19 cellular contexts compared by ENCODE assay signal in genomic region chr9:92617951-92618510, GRCh38. TPM values are rescaled to one million over a fixed set of nuclear protein-coding genes. Genes with fewer than 3 reads are reported as not detected.
A peak's percentile ranks its signal among the peaks of the same experiment; 100 is the strongest.
DNase-seq lines count a peak whose midpoint lies in the region; TF ChIP-seq lines count a peak whose summit lies in the region.
"Had no signal": no experiment of that assay in that cellular context is flagged by ENCODE, and none has a peak within 500 bp of the region (broad histone marks: within the 10 kb centered on the region; RNA-seq: fewer than 3 reads in every experiment).

No MANE protein-coding gene starts in this region.

- H3K4me1 Mint-ChIP-seq in osteocyte (ENCODE audit: unreplicated experiment) = peaks cover 4% of the 10 kb centered on the region
- H3K4me1 Mint-ChIP-seq: brain; CD4-positive, CD25-positive, alpha-beta regulatory T cell; natural killer cell had no signal

- H3K4me3 Mint-ChIP-seq in osteocyte (ENCODE audit: unreplicated experiment) = no peak overlapping the region
- H3K4me3 Mint-ChIP-seq: brain; CD4-positive, CD25-positive, alpha-beta regulatory T cell; dendritic cell treated with granulocyte-macrophage colony-stimulating factor and Interleukin-4, amounts not matched to agents 40 ng/mL and 50 ng/mL, for 4 days; natural killer cell had no signal

- no peak for TF ChIP-seq POLR2A in esophagus squamous epithelium (IDR thresholded peaks at IDR 0.05)

- H3K4me1 ChIP-seq in ascending aorta = peaks cover 11 to 41% of the 10 kb centered on the region in 2 donors
- H3K4me1 ChIP-seq in esophagus squamous epithelium = peaks cover 10 to 63% (median 32%) of the 10 kb centered on the region in 3 donors
- H3K4me1 ChIP-seq in tibial artery = peaks cover 0 to 72% (median 43%) of the 10 kb centered on the region in 4 donors
- H3K4me1 ChIP-seq: spleen had no signal

- H3K9me3 Mint-ChIP-seq in osteocyte (ENCODE audit: unreplicated experiment) = no peaks in the 10 kb centered on the region
- H3K9me3 Mint-ChIP-seq: activated T-helper 2 cell treated with anti-CD3 and anti-CD28 coated beads, Interferon-gamma antibody, Interleukin-2, Interleukin-4, amounts not matched to agents 10 μg/mL and 5 μg/mL and 100 μg/mL, durations not matched to agents 14 hours and 24 hours and 36 hours; brain; CD4-positive, CD25-positive, alpha-beta regulatory T cell; dendritic cell treated with granulocyte-macrophage colony-stimulating factor and Interleukin-4, amounts not matched to agents 40 ng/mL and 50 ng/mL, for 4 days; natural killer cell had no signal

- TF ChIP-seq CTCF in ascending aorta (IDR thresholded peaks at IDR 0.05) = no peak
- no peak for TF ChIP-seq CTCF in esophagus squamous epithelium (IDR thresholded peaks at IDR 0.05)
- TF ChIP-seq CTCF in osteocyte (IDR thresholded peaks at IDR 0.05) = no peak
- no peak for TF ChIP-seq CTCF in tibial artery (IDR thresholded peaks at IDR 0.05)

- peaks cover 7 to 11% of the 10 kb centered on the region in 2 donors for H3K36me3 ChIP-seq in ascending aorta
- peaks cover 0 to 94% (median 28%) of the 10 kb centered on the region in 3 donors for H3K36me3 ChIP-seq in esophagus squamous epithelium
- H3K36me3 ChIP-seq in tibial artery = peaks cover 0 to 50% (median 7%) of the 10 kb centered on the region in 3 donors

- H3K27ac ChIP-seq in ascending aorta = peak overlapping the region; percentile 77
- peak overlapping the region; percentile 81 to 92 (median 84) for H3K27ac ChIP-seq in esophagus squamous epithelium
- peak overlapping the region; percentile 68 to 80 for H3K27ac ChIP-seq in tibial artery

- H3K27ac Mint-ChIP-seq in osteocyte (ENCODE audit: unreplicated experiment) = no peak overlapping the region
- H3K27ac Mint-ChIP-seq: activated T-helper 2 cell treated with anti-CD3 and anti-CD28 coated beads, Interferon-gamma antibody, Interleukin-2, Interleukin-4, amounts not matched to agents 10 μg/mL and 5 μg/mL and 100 μg/mL, durations not matched to agents 14 hours and 24 hours and 36 hours; dendritic cell treated with granulocyte-macrophage colony-stimulating factor and Interleukin-4, amounts not matched to agents 40 ng/mL and 50 ng/mL, for 4 days; natural killer cell had no signal

- 73 to 84% methylated on average over 5 to 10 of the region's 11 CpGs for WGBS in esophagus squamous epithelium, 2 donors

- H3K4me3 ChIP-seq in ascending aorta (no peak overlapping the region), esophagus squamous epithelium (no peak overlapping the region), tibial artery (no peak overlapping the region)
- H3K4me3 ChIP-seq: spleen had no signal

- DNase-seq in ascending aorta (ENCODE audit: low spot score in 2 of 2) (no peak), esophagus squamous epithelium (lab: John Stamatoyannopoulos, UW) (no peak), osteocyte (ENCODE audit: extremely low spot score, unreplicated experiment) (peak; percentile 63), tibial artery (no peak), dermis blood vessel endothelial cell (no peak), iPS-NIHi7 (ENCODE audit: extremely low spot score) (no peak)
- no peak for DNase-seq in activated naive CD4-positive, alpha-beta T cell treated with anti-CD3 and anti-CD28 coated beads, Interleukin-2, amount 50 U/mL, for 16 hours
- DNase-seq: activated CD4-positive, alpha-beta T cell treated with anti-CD3 and anti-CD28 coated beads for 1 hour; CD4-positive, CD25-positive, alpha-beta regulatory T cell; foreskin melanocyte; mesendoderm; natural killer cell; NCI-H1694; NCI-H748 treated with DMSO at 0.1 percent for 48 hours; spleen; stimulated activated CD4-positive, alpha-beta T cell treated with anti-CD3 and anti-CD28 coated beads, Interleukin-4, amount 100 ng/mL, for 4 hours had no signal

- no peaks in the 10 kb centered on the region for H3K27me3 Mint-ChIP-seq in osteocyte (ENCODE audit: unreplicated experiment)
- H3K27me3 Mint-ChIP-seq: brain; CD4-positive, CD25-positive, alpha-beta regulatory T cell; dendritic cell treated with granulocyte-macrophage colony-stimulating factor and Interleukin-4, amounts not matched to agents 40 ng/mL and 50 ng/mL, for 4 days had no signal

- intact Hi-C loops in ascending aorta (cut with DNase I) (loop anchor here (5.0 kb wide), 1 partner anchor 81 kb away; the partner anchor contains the start of gene ECM2), esophagus squamous epithelium (cut with DNase I) (no loop called here), tibial artery (cut with DNase I; ENCODE audit: low total_unique reads) (loop anchor here (5.0 kb wide), 1 partner anchor 156 kb away; no protein-coding TSS in a partner anchor)

- H3K36me3 Mint-ChIP-seq in osteocyte (ENCODE audit: unreplicated experiment) = peaks cover 51% of the 10 kb centered on the region
- H3K36me3 Mint-ChIP-seq: natural killer cell had no signal

- H3K27me3 ChIP-seq in ascending aorta (no peaks in the 10 kb centered on the region), esophagus squamous epithelium (no peaks in the 10 kb centered on the region), tibial artery (no peaks in the 10 kb centered on the region)
- H3K27me3 ChIP-seq: spleen had no signal

- no peaks in the 10 kb centered on the region for H3K9me3 ChIP-seq in ascending aorta
- H3K9me3 ChIP-seq in esophagus squamous epithelium = no peaks in the 10 kb centered on the region
- H3K9me3 ChIP-seq in tibial artery = no peaks in the 10 kb centered on the region
- H3K9me3 ChIP-seq: spleen had no signal

RNA-seq across cellular contexts. Expression of gene IPPK, which starts 51.9 kb away (rescaled TPM):
- total RNA-seq in ascending aorta (28.0 TPM), esophagus squamous epithelium (10 to 100 TPM; 41.8 to 86.9 (median 46.1) TPM), osteocyte (6.4 and 7.4 TPM in 2 replicates), dermis blood vessel endothelial cell (16.9 and 20.3 TPM in 2 replicates)
